8 cellular contexts compared by ENCODE assay signal in the genomic region with DNA sequence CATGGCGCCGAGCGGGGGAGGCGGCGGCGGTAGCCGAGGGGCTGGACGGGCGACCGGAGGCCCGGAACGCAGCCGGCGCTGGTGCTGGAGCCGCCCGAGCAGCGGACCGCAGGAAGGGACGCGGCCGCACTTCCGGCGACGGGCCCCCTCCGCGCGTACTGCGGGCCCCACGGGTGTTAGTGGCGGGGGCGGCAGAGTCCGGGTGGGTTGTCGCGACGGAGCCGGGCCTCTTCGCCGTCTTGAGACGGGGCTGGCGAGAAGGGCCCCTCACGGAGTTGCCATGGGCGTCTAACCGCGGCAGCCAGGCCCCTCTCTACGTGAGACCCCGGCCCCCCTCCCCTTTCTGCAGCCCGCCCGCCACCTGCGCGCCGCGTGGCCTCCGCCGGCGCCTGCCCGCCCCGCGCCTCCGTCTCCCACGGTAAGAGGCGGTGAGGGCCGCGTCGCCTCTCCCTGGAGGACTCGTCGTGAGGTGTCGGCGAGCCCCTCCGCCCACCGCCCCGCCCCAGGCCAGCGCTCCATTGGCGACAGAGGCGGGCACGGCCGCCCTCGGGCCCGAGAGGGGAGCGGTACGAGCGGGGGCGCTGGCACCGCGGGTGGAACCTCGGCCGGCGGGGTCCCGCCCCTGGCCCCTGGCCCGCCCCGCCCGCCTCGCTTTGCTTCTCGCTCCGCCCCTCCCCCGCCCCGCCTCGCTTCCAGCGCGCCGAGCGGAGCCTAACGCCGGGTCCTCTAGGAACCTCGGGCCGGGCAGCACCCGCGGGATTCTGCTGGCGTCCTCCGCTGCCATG. TPM values are rescaled to one million over a fixed set of nuclear protein-coding genes. Genes with fewer than 3 reads are reported as not detected.
DNase-seq lines count a peak whose midpoint lies in the region; ATAC-seq and TF ChIP-seq lines count a peak whose summit lies in the region.

A gene with protein sequence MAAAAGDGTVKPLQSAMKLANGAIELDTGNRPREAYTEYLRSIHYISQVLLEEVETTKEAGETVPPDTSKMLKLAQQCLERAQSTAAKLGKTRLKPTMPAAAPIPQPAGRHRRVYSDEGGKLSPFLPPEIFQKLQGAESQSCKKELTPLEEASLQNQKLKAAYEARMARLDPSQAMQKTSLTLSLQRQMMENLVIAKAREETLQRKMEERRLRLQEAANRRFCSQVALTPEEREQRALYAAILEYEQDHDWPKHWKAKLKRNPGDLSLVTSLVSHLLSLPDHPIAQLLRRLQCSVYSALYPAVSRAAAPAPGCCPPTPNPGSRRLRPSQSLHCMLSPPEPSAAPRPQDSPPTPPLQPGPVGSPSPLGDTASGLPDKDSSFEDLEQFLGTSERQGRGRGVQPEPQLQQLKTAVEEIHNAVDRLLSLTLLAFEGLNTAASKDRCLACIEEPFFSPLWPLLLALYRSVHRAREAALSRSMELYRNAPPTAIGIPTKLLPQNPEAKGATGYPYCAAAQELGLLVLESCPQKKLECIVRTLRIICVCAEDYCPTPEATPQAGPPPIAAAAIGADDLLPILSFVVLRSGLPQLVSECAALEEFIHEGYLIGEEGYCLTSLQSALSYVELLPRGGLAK (minus strand): TSS at position 40 of the 785 bp plus-strand sequence. CDS start 37 bp downstream, at position 3.
A gene with protein sequence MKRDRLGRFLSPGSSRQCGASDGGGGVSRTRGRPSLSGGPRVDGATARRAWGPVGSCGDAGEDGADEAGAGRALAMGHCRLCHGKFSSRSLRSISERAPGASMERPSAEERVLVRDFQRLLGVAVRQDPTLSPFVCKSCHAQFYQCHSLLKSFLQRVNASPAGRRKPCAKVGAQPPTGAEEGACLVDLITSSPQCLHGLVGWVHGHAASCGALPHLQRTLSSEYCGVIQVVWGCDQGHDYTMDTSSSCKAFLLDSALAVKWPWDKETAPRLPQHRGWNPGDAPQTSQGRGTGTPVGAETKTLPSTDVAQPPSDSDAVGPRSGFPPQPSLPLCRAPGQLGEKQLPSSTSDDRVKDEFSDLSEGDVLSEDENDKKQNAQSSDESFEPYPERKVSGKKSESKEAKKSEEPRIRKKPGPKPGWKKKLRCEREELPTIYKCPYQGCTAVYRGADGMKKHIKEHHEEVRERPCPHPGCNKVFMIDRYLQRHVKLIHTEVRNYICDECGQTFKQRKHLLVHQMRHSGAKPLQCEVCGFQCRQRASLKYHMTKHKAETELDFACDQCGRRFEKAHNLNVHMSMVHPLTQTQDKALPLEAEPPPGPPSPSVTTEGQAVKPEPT (plus strand): TSS at position 679 of the 785 bp plus-strand sequence. CDS start 104 bp downstream, at position 783.

- peak within 1 kb of the TSS; percentile 88 to 99 (median 95) for H3K27ac Mint-ChIP-seq in naive thymus-derived CD4-positive, alpha-beta T cell
- H3K27ac Mint-ChIP-seq in stimulated activated naive B cell treated with anti-CD40 and anti-IgM and Interleukin-4, amounts not matched to agents 10 μg/mL and 1 μg/mL and 100 μg/mL, for 72 hours = peak within 1 kb of the TSS; percentile 91

- peak; percentile 42 for ATAC-seq in GM19438 (IDR thresholded peaks at IDR 0.05; ENCODE audit: low read depth, unreplicated experiment)
- peak; percentile 67 for ATAC-seq in naive thymus-derived CD4-positive, alpha-beta T cell
- ATAC-seq in stimulated activated naive B cell treated with anti-CD40 and anti-IgM and Interleukin-4, amounts not matched to agents 10 μg/mL and 1 μg/mL and 100 μg/mL, for 72 hours (replicated peaks) = peak; percentile 72 to 77

- H3K4me1 Mint-ChIP-seq in naive thymus-derived CD4-positive, alpha-beta T cell = peaks cover 13 to 38% (median 30%) of the 10 kb centered on the region in 7 donors
- H3K4me1 Mint-ChIP-seq in stimulated activated naive B cell treated with anti-CD40 and anti-IgM and Interleukin-4, amounts not matched to agents 10 μg/mL and 1 μg/mL and 100 μg/mL, for 72 hours = peaks cover 31 to 51% of the 10 kb centered on the region in 2 donors

- peak within 1 kb of the TSS; percentile 82 for H3K9ac ChIP-seq in fibroblast of lung (ENCODE audit: insufficient read depth, low read length)

- no peaks in the 10 kb centered on the region for H4K20me1 ChIP-seq in fibroblast of lung (ENCODE audit: control insufficient read depth, extremely low read depth, insufficient read depth, low read length)

- peak within 1 kb of the TSS; percentile 100 for H3K4me2 ChIP-seq in fibroblast of lung (ENCODE audit: extremely low read depth, insufficient read depth, low read length)

- peaks cover 29% of the 10 kb centered on the region for H3K79me2 ChIP-seq in fibroblast of lung (ENCODE audit: control insufficient read depth, insufficient read depth, low read length)

- CTCF ChIA-PET in naive thymus-derived CD4-positive, alpha-beta T cell (lab: Charles Lee) = no interaction called here

- H2AFZ ChIP-seq in fibroblast of lung (ENCODE audit: low read length) = peak within 1 kb of the TSS; percentile 38

- POLR2A ChIA-PET in naive thymus-derived CD4-positive, alpha-beta T cell (lab: Charles Lee) = interaction anchor here (0.8 to 4.3 kb wide), 9 partner anchors 9 to 70 kb away, joined by 3 to 17 read pairs (median 6); no protein-coding TSS in a partner anchor

- peak within 1 kb of the TSS; percentile 88 to 99 (median 94) for H3K4me3 Mint-ChIP-seq in naive thymus-derived CD4-positive, alpha-beta T cell
- peak within 1 kb of the TSS; percentile 85 to 87 for H3K4me3 Mint-ChIP-seq in stimulated activated naive B cell treated with anti-CD40 and anti-IgM and Interleukin-4, amounts not matched to agents 10 μg/mL and 1 μg/mL and 100 μg/mL, for 72 hours

- H3K4me3 ChIP-seq in Peyer's patch (peak within 1 kb of the TSS; percentile 82 to 98 (median 94)), fibroblast of lung (replicated peaks in 1 of 4; ENCODE audit: control extremely low read depth in 1 of 4, insufficient read depth in 1 of 4, low read depth in 3 of 4, low read length in 4 of 4) (peak within 1 kb of the TSS; percentile 58 to 83 (median 74))
- peak within 1 kb of the TSS; percentile 94 for H3K4me3 ChIP-seq in naive thymus-derived CD4-positive, alpha-beta T cell (ENCODE audit: low read length)

- TF ChIP-seq POLR2A in Peyer's patch (IDR thresholded peaks at IDR 0.05) = peak; percentile 25 to 35

- peaks cover 13 to 40% (median 23%) of the 10 kb centered on the region in 4 donors for H3K4me1 ChIP-seq in Peyer's patch
- peaks cover 20% of the 10 kb centered on the region for H3K4me1 ChIP-seq in fibroblast of lung (ENCODE audit: control insufficient read depth, extremely low read depth, insufficient read depth, low read length)
- H3K4me1 ChIP-seq in naive thymus-derived CD4-positive, alpha-beta T cell (ENCODE audit: control insufficient read depth in 2 of 2, insufficient read depth in 2 of 2, low read length in 2 of 2) = peaks cover 27 to 36% of the 10 kb centered on the region in 2 donors

- intact Hi-C loops in naive thymus-derived CD4-positive, alpha-beta T cell (cut with micrococcal nuclease) = loop anchor here (1.0 to 10.0 kb wide), 6 partner anchors 10 to 1266 kb away; a partner anchor contains a TSS

- H3K9me3 ChIP-seq in Peyer's patch (no peaks in the 10 kb centered on the region), fibroblast of lung (ENCODE audit: control insufficient read depth, insufficient read depth, low read depth, low read length) (no peaks in the 10 kb centered on the region)
- H3K9me3 ChIP-seq in naive thymus-derived CD4-positive, alpha-beta T cell (ENCODE audit: control insufficient read depth in 2 of 3, low read length in 3 of 3) = no peaks in the 10 kb centered on the region

- DNase-seq in CD1c-positive myeloid dendritic cell (ENCODE audit: extremely low spot score) (peak; percentile 92), HT1080 (ENCODE audit: low read depth) (peak; percentile 68), Peyer's patch (peak; percentile 83 to 93 (median 92)), activated T-helper 1 cell treated with Interleukin-2 at 50 U/mL for 16 hours (ENCODE audit: low read depth) (peak; percentile 75), fibroblast of lung (ENCODE audit: low read depth in 2 of 2) (peak; percentile 74 to 75)
- peak; percentile 73 to 88 (median 85) for DNase-seq in naive thymus-derived CD4-positive, alpha-beta T cell
- DNase-seq in stimulated activated naive B cell treated with anti-CD40 and anti-IgM and Interleukin-4, amounts not matched to agents 10 μg/mL and 1 μg/mL and 100 μg/mL, for 72 hours = peak; percentile 78

- H3K9me3 Mint-ChIP-seq in naive thymus-derived CD4-positive, alpha-beta T cell = no peaks in the 10 kb centered on the region
- no peaks in the 10 kb centered on the region for H3K9me3 Mint-ChIP-seq in stimulated activated naive B cell treated with anti-CD40 and anti-IgM and Interleukin-4, amounts not matched to agents 10 μg/mL and 1 μg/mL and 100 μg/mL, for 72 hours

- H3K27me3 Mint-ChIP-seq in naive thymus-derived CD4-positive, alpha-beta T cell = no peaks in the 10 kb centered on the region
- H3K27me3 Mint-ChIP-seq in stimulated activated naive B cell treated with anti-CD40 and anti-IgM and Interleukin-4, amounts not matched to agents 10 μg/mL and 1 μg/mL and 100 μg/mL, for 72 hours = no peaks in the 10 kb centered on the region

- peaks cover 5 to 18% (median 15%) of the 10 kb centered on the region in 5 donors for H3K36me3 Mint-ChIP-seq in naive thymus-derived CD4-positive, alpha-beta T cell
- H3K36me3 Mint-ChIP-seq in stimulated activated naive B cell treated with anti-CD40 and anti-IgM and Interleukin-4, amounts not matched to agents 10 μg/mL and 1 μg/mL and 100 μg/mL, for 72 hours = peaks cover 35 to 40% of the 10 kb centered on the region in 2 donors

- no peak for TF ChIP-seq CTCF in Peyer's patch (IDR thresholded peaks at IDR 0.05)
- TF ChIP-seq CTCF in fibroblast of lung (conservative IDR thresholded peaks at IDR 0.05 in 1 of 2, IDR thresholded peaks at IDR 0.05 in 1 of 2; ENCODE audit: low read depth in 1 of 2, low read length in 2 of 2) = no peak

- H3K27me3 ChIP-seq in Peyer's patch (no peaks in the 10 kb centered on the region), fibroblast of lung (ENCODE audit: control insufficient read depth, insufficient read depth, low read length) (no peaks in the 10 kb centered on the region)
- no peaks in the 10 kb centered on the region for H3K27me3 ChIP-seq in naive thymus-derived CD4-positive, alpha-beta T cell (ENCODE audit: control insufficient read depth in 2 of 2, insufficient read depth in 2 of 2, low read length in 2 of 2)

- H3K27ac ChIP-seq in Peyer's patch (peak within 1 kb of the TSS; percentile 98 to 99 (median 98)), fibroblast of lung (ENCODE audit: insufficient read depth, low read length) (peak within 1 kb of the TSS; percentile 75)
- H3K27ac ChIP-seq in naive thymus-derived CD4-positive, alpha-beta T cell (ENCODE audit: low read depth, low read length) = peak within 1 kb of the TSS; percentile 89

- H3K36me3 ChIP-seq in Peyer's patch = peaks cover 0 to 31% (median 0%) of the 10 kb centered on the region in 3 donors
- H3K36me3 ChIP-seq in fibroblast of lung (ENCODE audit: control insufficient read depth, insufficient read depth, low read length) = peaks cover 12% of the 10 kb centered on the region
- H3K36me3 ChIP-seq in naive thymus-derived CD4-positive, alpha-beta T cell (ENCODE audit: control insufficient read depth in 2 of 3, insufficient read depth in 3 of 3, low read length in 3 of 3) = peaks cover 0 to 29% (median 3%) of the 10 kb centered on the region in 3 experiments

RNA-seq across cellular contexts. Expression of the first gene that starts in this region (rescaled TPM):
- total RNA-seq in HT1080 (2014; rRNA removed; shearing (Covaris generic)) = 13.4 and 16.0 TPM in 2 replicates
- polyA plus RNA-seq in HT1080 (2015; cell fraction: cytosol; rRNA removed) = 10.6 and 14.8 TPM in 2 replicates
- 27.4 and 33.7 TPM in 2 replicates for polyA plus RNA-seq in HT1080 (2015; cell fraction: nucleus; rRNA removed)
- total RNA-seq in Peyer's patch (10 to 100 TPM; 14.9 to 45.9 (median 27.9) TPM), fibroblast of lung (7.2 and 13.0 TPM in 2 replicates)
- polyA plus RNA-seq in fibroblast of lung = 6.3 and 6.4 TPM in 2 replicates
- polyA plus RNA-seq in fibroblast of lung (2012) = 13.3 and 14.2 TPM in 2 replicates
- 6.2 and 13.2 TPM in 2 replicates for polyA minus RNA-seq in fibroblast of lung (ENCODE audit: low replicate concordance)
- 10 to 100 TPM; 11.2 to 28.9 (median 13.3) TPM for total RNA-seq in naive thymus-derived CD4-positive, alpha-beta T cell
- 1 to 10 TPM in 1 of 2 donors, under 1 TPM in 1; 0.93 to 1.5 TPM for polyA plus RNA-seq in naive thymus-derived CD4-positive, alpha-beta T cell

RNA-seq across cellular contexts. Expression of the second gene that starts in this region (rescaled TPM):
- 14.8 and 17.6 TPM in 2 replicates for total RNA-seq in HT1080 (2014; rRNA removed; shearing (Covaris generic))
- 10.0 and 12.5 TPM in 2 replicates for polyA plus RNA-seq in HT1080 (2015; cell fraction: cytosol; rRNA removed)
- polyA plus RNA-seq in HT1080 (2015; cell fraction: nucleus; rRNA removed) = 94.8 and 95.4 TPM in 2 replicates
- total RNA-seq in Peyer's patch (100 to 1,000 TPM in 3 of 4 donors, 10 to 100 TPM in 1; 59.0 to 270 (median 125) TPM), fibroblast of lung (12.7 and 12.8 TPM in 2 replicates)
- polyA plus RNA-seq in fibroblast of lung = 6.2 and 7.3 TPM in 2 replicates
- 5.5 and 6.2 TPM in 2 replicates for polyA plus RNA-seq in fibroblast of lung (2012)
- 13.8 and 28.0 TPM in 2 replicates for polyA minus RNA-seq in fibroblast of lung (ENCODE audit: low replicate concordance)
- total RNA-seq in naive thymus-derived CD4-positive, alpha-beta T cell = 100 to 1,000 TPM in 4 of 5 experiments, 10 to 100 TPM in 1; 75.4 to 160 (median 137) TPM
- 10 to 100 TPM; 17.0 to 65.1 TPM for polyA plus RNA-seq in naive thymus-derived CD4-positive, alpha-beta T cell

Comparison
In these comparisons a context has a peak if more than half of its experiments do, and no peak if none do; other contexts are left out.
1. Peak in every context shown above with its lines: DNase-seq, ATAC-seq, H3K4me3 ChIP-seq and H3K27ac ChIP-seq.